Comparison of ENCODE assay signal across 1 cellular context in the genomic region with DNA sequence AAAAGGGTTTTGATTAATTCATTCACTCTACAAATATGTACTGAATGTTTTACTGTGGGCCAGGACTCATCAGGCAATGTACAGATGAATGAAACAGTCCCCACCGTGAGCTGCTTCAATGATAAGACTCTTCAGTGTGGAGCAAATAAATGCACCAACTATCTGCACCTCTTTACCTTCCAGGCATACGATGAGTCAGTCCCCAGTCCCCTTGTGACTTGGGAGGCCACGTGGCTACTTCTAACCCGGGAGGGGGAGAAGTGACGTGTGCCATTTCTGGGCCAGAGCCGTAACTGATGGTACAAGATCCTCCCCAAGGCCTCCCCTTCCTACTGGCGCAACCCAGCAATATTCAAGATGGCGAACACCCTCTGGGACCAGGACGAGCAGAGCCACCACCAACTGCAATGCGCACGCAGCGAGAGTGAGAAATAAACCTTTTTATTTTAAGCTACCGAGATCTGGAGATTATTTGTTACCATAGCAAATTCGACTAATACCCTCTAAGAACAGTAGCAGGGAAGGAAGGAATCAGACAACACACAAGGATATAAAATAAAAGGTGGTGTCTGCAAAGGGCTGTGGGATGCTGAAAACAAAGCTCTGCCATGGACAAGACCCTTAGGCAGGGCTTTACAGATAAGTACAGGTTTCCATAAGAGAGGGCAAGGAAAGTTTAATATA.
TF ChIP-seq lines count a peak whose summit lies in the region.

No MANE protein-coding gene starts in this region.

TF ChIP-seq in K562, 482 proteins besides CTCF, POLR2A, EP300 and RAD21 (continues in another document):
- TF ChIP-seq SMAD3 (CRISPR knock-in tag; conservative IDR thresholded peaks at IDR 0.05) (peak; percentile 3; the same call in 1 of the 2 replicates), CBFA2T3 (IDR thresholded peaks at IDR 0.05) (peak; percentile 72), SMAD1 (IDR thresholded peaks at IDR 0.05; ENCODE audit: low read depth, low read length, partially characterized antibody) (peak; percentile 51), BHLHE40 (IDR thresholded peaks at IDR 0.05; ENCODE audit: low read length) (peak; percentile 79), DMBX1 (CRISPR knock-in tag; IDR thresholded peaks at IDR 0.05; ENCODE audit: borderline replicate concordance) (peak; percentile 58; the same call in 1 of the 2 replicates), MAZ (CRISPR knock-in tag; conservative IDR thresholded peaks at IDR 0.05 in 1 of 2, IDR thresholded peaks at IDR 0.05 in 1 of 2) (peak; percentile 71 to 85; a peak in 3 of 4 replicates), HCFC1 (IDR thresholded peaks at IDR 0.05; ENCODE audit: low read depth, low read length) (peak; percentile 50; the same call in 1 of the 2 replicates), ZNF263 (CRISPR knock-in tag; IDR thresholded peaks at IDR 0.05; ENCODE audit: borderline replicate concordance) (peak; percentile 42; the same call in 1 of the 2 replicates), ZNF316 (IDR thresholded peaks at IDR 0.05) (peak; percentile 59), PKNOX1 (IDR thresholded peaks at IDR 0.05) (peak; percentile 82), ADNP (tag; IDR thresholded peaks at IDR 0.05) (no peak), VEZF1 (CRISPR knock-in tag; IDR thresholded peaks at IDR 0.05) (peak; percentile 96), SMARCA4 (IDR thresholded peaks at IDR 0.05) (peak; percentile 88), RHOXF2B (CRISPR knock-in tag; conservative IDR thresholded peaks at IDR 0.05) (0 out of 2 replicates have a peak, but pooled peaks have one; percentile 66), CTBP1 (IDR thresholded peaks at IDR 0.05; ENCODE audit: borderline replicate concordance) (peak; percentile 90; the same call in 1 of the 2 replicates), RBM39 (optimal IDR thresholded peaks at IDR 0.05; ENCODE audit: low read depth, low read length) (no peak), PCBP2 (IDR thresholded peaks at IDR 0.05; ENCODE audit: low read depth, low read length, poor library complexity, severe bottlenecking) (no peak), FOXJ3 (CRISPR knock-in tag; IDR thresholded peaks at IDR 0.05) (no peak), MLLT1 (IDR thresholded peaks at IDR 0.05) (peak in 1 of 2 experiments; percentile 55; a peak in 1 of 4 replicates), POLR2AphosphoS2 (IDR thresholded peaks at IDR 0.05; ENCODE audit: low read length) (peak; percentile 49; the same call in 1 of the 2 replicates), LEF1 (IDR thresholded peaks at IDR 0.05) (peak; percentile 50; the same call in 1 of the 2 replicates), HMG20A (CRISPR knock-in tag; conservative IDR thresholded peaks at IDR 0.05) (no peak), CREB5 (CRISPR knock-in tag; IDR thresholded peaks at IDR 0.05) (0 out of 2 replicates have a peak, but pooled peaks have one; percentile 67)
- TF ChIP-seq, protein P1, sequence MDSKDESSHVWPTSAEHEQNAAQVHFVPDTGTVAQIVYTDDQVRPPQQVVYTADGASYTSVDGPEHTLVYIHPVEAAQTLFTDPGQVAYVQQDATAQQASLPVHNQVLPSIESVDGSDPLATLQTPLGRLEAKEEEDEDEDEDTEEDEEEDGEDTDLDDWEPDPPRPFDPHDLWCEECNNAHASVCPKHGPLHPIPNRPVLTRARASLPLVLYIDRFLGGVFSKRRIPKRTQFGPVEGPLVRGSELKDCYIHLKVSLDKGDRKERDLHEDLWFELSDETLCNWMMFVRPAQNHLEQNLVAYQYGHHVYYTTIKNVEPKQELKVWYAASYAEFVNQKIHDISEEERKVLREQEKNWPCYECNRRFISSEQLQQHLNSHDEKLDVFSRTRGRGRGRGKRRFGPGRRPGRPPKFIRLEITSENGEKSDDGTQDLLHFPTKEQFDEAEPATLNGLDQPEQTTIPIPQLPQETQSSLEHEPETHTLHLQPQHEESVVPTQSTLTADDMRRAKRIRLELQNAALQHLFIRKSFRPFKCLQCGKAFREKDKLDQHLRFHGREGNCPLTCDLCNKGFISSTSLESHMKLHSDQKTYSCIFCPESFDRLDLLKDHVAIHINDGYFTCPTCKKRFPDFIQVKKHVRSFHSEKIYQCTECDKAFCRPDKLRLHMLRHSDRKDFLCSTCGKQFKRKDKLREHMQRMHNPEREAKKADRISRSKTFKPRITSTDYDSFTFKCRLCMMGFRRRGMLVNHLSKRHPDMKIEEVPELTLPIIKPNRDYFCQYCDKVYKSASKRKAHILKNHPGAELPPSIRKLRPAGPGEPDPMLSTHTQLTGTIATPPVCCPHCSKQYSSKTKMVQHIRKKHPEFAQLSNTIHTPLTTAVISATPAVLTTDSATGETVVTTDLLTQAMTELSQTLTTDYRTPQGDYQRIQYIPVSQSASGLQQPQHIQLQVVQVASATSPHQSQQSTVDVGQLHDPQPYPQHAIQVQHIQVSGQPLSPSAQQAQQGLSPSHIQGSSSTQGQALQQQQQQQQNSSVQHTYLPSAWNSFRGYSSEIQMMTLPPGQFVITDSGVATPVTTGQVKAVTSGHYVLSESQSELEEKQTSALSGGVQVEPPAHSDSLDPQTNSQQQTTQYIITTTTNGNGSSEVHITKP (IDR thresholded peaks at IDR 0.05; ENCODE audit: partially characterized antibody), result peak; percentile 77
- TF ChIP-seq, protein P2, sequence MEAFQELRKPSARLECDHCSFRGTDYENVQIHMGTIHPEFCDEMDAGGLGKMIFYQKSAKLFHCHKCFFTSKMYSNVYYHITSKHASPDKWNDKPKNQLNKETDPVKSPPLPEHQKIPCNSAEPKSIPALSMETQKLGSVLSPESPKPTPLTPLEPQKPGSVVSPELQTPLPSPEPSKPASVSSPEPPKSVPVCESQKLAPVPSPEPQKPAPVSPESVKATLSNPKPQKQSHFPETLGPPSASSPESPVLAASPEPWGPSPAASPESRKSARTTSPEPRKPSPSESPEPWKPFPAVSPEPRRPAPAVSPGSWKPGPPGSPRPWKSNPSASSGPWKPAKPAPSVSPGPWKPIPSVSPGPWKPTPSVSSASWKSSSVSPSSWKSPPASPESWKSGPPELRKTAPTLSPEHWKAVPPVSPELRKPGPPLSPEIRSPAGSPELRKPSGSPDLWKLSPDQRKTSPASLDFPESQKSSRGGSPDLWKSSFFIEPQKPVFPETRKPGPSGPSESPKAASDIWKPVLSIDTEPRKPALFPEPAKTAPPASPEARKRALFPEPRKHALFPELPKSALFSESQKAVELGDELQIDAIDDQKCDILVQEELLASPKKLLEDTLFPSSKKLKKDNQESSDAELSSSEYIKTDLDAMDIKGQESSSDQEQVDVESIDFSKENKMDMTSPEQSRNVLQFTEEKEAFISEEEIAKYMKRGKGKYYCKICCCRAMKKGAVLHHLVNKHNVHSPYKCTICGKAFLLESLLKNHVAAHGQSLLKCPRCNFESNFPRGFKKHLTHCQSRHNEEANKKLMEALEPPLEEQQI (IDR thresholded peaks at IDR 0.05), result peak; percentile 91
- TF ChIP-seq, protein P3, sequence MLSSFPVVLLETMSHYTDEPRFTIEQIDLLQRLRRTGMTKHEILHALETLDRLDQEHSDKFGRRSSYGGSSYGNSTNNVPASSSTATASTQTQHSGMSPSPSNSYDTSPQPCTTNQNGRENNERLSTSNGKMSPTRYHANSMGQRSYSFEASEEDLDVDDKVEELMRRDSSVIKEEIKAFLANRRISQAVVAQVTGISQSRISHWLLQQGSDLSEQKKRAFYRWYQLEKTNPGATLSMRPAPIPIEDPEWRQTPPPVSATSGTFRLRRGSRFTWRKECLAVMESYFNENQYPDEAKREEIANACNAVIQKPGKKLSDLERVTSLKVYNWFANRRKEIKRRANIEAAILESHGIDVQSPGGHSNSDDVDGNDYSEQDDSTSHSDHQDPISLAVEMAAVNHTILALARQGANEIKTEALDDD (IDR thresholded peaks at IDR 0.05), result 0 out of 2 replicates have a peak, but pooled peaks have one; percentile 34
- TF ChIP-seq, protein P4, sequence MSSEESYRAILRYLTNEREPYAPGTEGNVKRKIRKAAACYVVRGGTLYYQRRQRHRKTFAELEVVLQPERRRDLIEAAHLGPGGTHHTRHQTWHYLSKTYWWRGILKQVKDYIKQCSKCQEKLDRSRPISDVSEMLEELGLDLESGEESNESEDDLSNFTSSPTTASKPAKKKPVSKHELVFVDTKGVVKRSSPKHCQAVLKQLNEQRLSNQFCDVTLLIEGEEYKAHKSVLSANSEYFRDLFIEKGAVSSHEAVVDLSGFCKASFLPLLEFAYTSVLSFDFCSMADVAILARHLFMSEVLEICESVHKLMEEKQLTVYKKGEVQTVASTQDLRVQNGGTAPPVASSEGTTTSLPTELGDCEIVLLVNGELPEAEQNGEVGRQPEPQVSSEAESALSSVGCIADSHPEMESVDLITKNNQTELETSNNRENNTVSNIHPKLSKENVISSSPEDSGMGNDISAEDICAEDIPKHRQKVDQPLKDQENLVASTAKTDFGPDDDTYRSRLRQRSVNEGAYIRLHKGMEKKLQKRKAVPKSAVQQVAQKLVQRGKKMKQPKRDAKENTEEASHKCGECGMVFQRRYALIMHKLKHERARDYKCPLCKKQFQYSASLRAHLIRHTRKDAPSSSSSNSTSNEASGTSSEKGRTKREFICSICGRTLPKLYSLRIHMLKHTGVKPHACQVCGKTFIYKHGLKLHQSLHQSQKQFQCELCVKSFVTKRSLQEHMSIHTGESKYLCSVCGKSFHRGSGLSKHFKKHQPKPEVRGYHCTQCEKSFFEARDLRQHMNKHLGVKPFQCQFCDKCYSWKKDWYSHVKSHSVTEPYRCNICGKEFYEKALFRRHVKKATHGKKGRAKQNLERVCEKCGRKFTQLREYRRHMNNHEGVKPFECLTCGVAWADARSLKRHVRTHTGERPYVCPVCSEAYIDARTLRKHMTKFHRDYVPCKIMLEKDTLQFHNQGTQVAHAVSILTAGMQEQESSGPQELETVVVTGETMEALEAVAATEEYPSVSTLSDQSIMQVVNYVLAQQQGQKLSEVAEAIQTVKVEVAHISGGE (CRISPR knock-in tag; IDR thresholded peaks at IDR 0.05), result peak in 1 of 3 experiments; percentile 26; a peak in 1 of 6 replicates
- TF ChIP-seq, protein P5, sequence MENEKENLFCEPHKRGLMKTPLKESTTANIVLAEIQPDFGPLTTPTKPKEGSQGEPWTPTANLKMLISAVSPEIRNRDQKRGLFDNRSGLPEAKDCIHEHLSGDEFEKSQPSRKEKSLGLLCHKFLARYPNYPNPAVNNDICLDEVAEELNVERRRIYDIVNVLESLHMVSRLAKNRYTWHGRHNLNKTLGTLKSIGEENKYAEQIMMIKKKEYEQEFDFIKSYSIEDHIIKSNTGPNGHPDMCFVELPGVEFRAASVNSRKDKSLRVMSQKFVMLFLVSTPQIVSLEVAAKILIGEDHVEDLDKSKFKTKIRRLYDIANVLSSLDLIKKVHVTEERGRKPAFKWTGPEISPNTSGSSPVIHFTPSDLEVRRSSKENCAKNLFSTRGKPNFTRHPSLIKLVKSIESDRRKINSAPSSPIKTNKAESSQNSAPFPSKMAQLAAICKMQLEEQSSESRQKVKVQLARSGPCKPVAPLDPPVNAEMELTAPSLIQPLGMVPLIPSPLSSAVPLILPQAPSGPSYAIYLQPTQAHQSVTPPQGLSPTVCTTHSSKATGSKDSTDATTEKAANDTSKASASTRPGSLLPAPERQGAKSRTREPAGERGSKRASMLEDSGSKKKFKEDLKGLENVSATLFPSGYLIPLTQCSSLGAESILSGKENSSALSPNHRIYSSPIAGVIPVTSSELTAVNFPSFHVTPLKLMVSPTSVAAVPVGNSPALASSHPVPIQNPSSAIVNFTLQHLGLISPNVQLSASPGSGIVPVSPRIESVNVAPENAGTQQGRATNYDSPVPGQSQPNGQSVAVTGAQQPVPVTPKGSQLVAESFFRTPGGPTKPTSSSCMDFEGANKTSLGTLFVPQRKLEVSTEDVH (IDR thresholded peaks at IDR 0.05; ENCODE audit: low read depth, partially characterized antibody), result peak; percentile 50
